In genomic region chr2:239401450-239402227, GRCh38 we compare ENCODE assay signal across 1 cellular context.
TF ChIP-seq lines count a peak whose summit lies in the region.

No MANE protein-coding gene starts in this region.

TF ChIP-seq in HepG2, 621 proteins besides CTCF, POLR2A, EP300 and RAD21 (continued from another document and continues in another):
- TF ChIP-seq MED13 (CRISPR knock-in tag; IDR thresholded peaks at IDR 0.05) (peak; percentile 97), ZNF879 (CRISPR knock-in tag; IDR thresholded peaks at IDR 0.05) (peak; percentile 96; the same call in 1 of the 2 replicates), MAFK (conservative IDR thresholded peaks at IDR 0.05 in 1 of 2, IDR thresholded peaks at IDR 0.05 in 1 of 2; ENCODE audit: low read length in 2 of 2) (no peak), ZNF619 (CRISPR knock-in tag; IDR thresholded peaks at IDR 0.05) (peak; percentile 99), ZNF724P (CRISPR knock-in tag; IDR thresholded peaks at IDR 0.05; ENCODE audit: borderline replicate concordance) (peak; percentile 98; the same call in 1 of the 2 replicates), MIER3 (CRISPR knock-in tag; IDR thresholded peaks at IDR 0.05; ENCODE audit: borderline replicate concordance) (peak; percentile 77; the same call in 1 of the 2 replicates), ZNF414 (CRISPR knock-in tag; IDR thresholded peaks at IDR 0.05) (peak; percentile 86; the same call in 1 of the 2 replicates), PAF1 (CRISPR knock-in tag; IDR thresholded peaks at IDR 0.05) (no peak), PITX1 (CRISPR knock-in tag; IDR thresholded peaks at IDR 0.05) (peak; percentile 86; the same call in 1 of the 2 replicates), SNRNP70 (IDR thresholded peaks at IDR 0.05; ENCODE audit: low read depth, low read length) (no peak), ZNF124 (CRISPR knock-in tag; IDR thresholded peaks at IDR 0.05) (peak; percentile 92), TBX3 (IDR thresholded peaks at IDR 0.05; ENCODE audit: borderline replicate concordance) (peak; percentile 73), REPIN1 (CRISPR knock-in tag; IDR thresholded peaks at IDR 0.05; ENCODE audit: borderline replicate concordance, low read depth) (peak; percentile 99), TCF7 (IDR thresholded peaks at IDR 0.05; ENCODE audit: low read depth) (no peak), ZNF816 (CRISPR knock-in tag; IDR thresholded peaks at IDR 0.05; ENCODE audit: borderline replicate concordance) (peak; percentile 90; the same call in 1 of the 2 replicates), ZNF318 (CRISPR knock-in tag; IDR thresholded peaks at IDR 0.05) (peak; percentile 98), ZNF792 (CRISPR knock-in tag; IDR thresholded peaks at IDR 0.05) (peak; percentile 84; the same call in 1 of the 2 replicates), SNAPC4 (CRISPR knock-in tag; IDR thresholded peaks at IDR 0.05) (peak; percentile 83; the same call in 1 of the 2 replicates), ZNF317 (CRISPR knock-in tag; IDR thresholded peaks at IDR 0.05) (peak; percentile 92), ZNF20 (CRISPR knock-in tag; IDR thresholded peaks at IDR 0.05) (no peak), ZNF678 (CRISPR knock-in tag; IDR thresholded peaks at IDR 0.05) (peak; percentile 95), KLF6 (CRISPR knock-in tag; IDR thresholded peaks at IDR 0.05) (peak; percentile 98), SAFB2 (CRISPR knock-in tag; IDR thresholded peaks at IDR 0.05; ENCODE audit: borderline replicate concordance, low read depth) (peak; percentile 100), CERS6 (CRISPR knock-in tag; IDR thresholded peaks at IDR 0.05) (peak; percentile 94), GABPB1 (CRISPR knock-in tag; IDR thresholded peaks at IDR 0.05) (peak; percentile 91), U2AF2 (IDR thresholded peaks at IDR 0.05; ENCODE audit: low read depth, low read length) (0 out of 2 replicates have a peak, but pooled peaks have one; percentile 64), SALL2 (CRISPR knock-in tag; IDR thresholded peaks at IDR 0.05) (peak; percentile 99), NFE2L2 (IDR thresholded peaks at IDR 0.05; ENCODE audit: low read length) (no peak), ZNF251 (CRISPR knock-in tag; IDR thresholded peaks at IDR 0.05) (peak; percentile 93), SP2 (CRISPR knock-in tag; IDR thresholded peaks at IDR 0.05) (peak; percentile 84), STAT5B (CRISPR knock-in tag; IDR thresholded peaks at IDR 0.05) (peak; percentile 67), ZNF878 (CRISPR knock-in tag; IDR thresholded peaks at IDR 0.05) (peak; percentile 64; the same call in 1 of the 2 replicates), ETV6 (CRISPR knock-in tag; conservative IDR thresholded peaks at IDR 0.05) (peak; percentile 95), ZNF549 (CRISPR knock-in tag; IDR thresholded peaks at IDR 0.05) (peak; percentile 82; the same call in 1 of the 2 replicates), MXI1 (IDR thresholded peaks at IDR 0.05; ENCODE audit: borderline replicate concordance, low read depth, low read length) (peak; percentile 82; the same call in 1 of the 3 replicates), LBX2 (CRISPR knock-in tag; IDR thresholded peaks at IDR 0.05; ENCODE audit: borderline replicate concordance) (peak; percentile 99), ZNF34 (CRISPR knock-in tag; IDR thresholded peaks at IDR 0.05; ENCODE audit: borderline replicate concordance) (peak; percentile 99), ZNF780A (CRISPR knock-in tag; IDR thresholded peaks at IDR 0.05) (peak; percentile 98), FOXO1 (CRISPR knock-in tag; IDR thresholded peaks at IDR 0.05) (peak; percentile 81), ZNF256 (CRISPR knock-in tag; conservative IDR thresholded peaks at IDR 0.05) (peak; percentile 98), ZNF710 (CRISPR knock-in tag; IDR thresholded peaks at IDR 0.05; ENCODE audit: borderline replicate concordance) (no peak; the same call in none of the 2 replicates), CBFB (CRISPR knock-in tag; IDR thresholded peaks at IDR 0.05) (peak; percentile 89), ZNF121 (CRISPR knock-in tag; IDR thresholded peaks at IDR 0.05) (peak; percentile 45; the same call in 1 of the 2 replicates), TARDBP (CRISPR knock-in tag; IDR thresholded peaks at IDR 0.05) (peak; percentile 76; the same call in 1 of the 2 replicates), CSRNP1 (CRISPR knock-in tag; IDR thresholded peaks at IDR 0.05) (peak; percentile 99), ZNF292 (CRISPR knock-in tag; IDR thresholded peaks at IDR 0.05; ENCODE audit: borderline replicate concordance, low read depth) (peak; percentile 73; the same call in 1 of the 2 replicates), ZNF891 (CRISPR knock-in tag; IDR thresholded peaks at IDR 0.05) (peak; percentile 90; the same call in 1 of the 2 replicates), MED1 (CRISPR knock-in tag; IDR thresholded peaks at IDR 0.05) (peak; percentile 88), ZNF354B (CRISPR knock-in tag; IDR thresholded peaks at IDR 0.05) (peak; percentile 69; the same call in 1 of the 2 replicates), CHD2 (IDR thresholded peaks at IDR 0.05; ENCODE audit: low read depth, low read length) (no peak; the same call in 1 of the 2 replicates)
